Comparison of ENCODE assay signal across 8 cellular contexts in the genomic region with DNA sequence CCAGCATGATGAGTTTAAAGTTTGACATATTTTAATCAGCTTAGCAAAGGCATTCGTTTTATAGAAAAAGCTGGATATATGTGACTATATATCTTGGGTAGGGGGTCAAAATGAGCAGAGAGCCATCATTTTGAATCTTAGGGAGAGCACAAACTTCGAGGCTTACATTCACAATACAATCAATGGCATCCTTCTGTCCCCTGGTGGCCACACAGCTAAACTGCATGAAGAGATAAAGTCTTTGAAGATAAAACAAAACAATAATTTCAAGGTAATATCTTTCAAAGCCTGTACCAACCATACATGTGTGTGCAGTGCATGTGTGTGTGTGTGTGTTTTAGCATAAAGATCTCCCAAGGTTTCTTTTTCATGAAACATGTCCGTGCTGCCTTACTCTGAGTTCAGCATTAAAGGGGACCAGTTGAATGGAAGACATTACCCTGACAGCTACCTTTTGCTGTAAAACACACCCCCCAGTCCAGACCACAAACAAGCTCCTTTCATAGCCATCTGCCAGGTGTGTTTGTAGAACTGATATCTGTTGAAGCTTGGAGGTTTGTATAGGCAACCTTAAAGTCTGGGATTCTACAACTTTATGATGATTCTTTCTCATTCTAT. TPM values are rescaled to one million over a fixed set of nuclear protein-coding genes. Genes with fewer than 3 reads are reported as not detected.
A peak's percentile ranks its signal among the peaks of the same experiment; 100 is the strongest.
DNase-seq lines count a peak whose midpoint lies in the region; ATAC-seq and TF ChIP-seq lines count a peak whose summit lies in the region.

No MANE protein-coding gene starts in this region.

- H3K9me3 ChIP-seq in BE2C (no peaks in the 10 kb centered on the region), breast epithelium (no peaks in the 10 kb centered on the region), right lobe of liver (no peaks in the 10 kb centered on the region), MG63 (no peaks in the 10 kb centered on the region)

- WGBS in right lobe of liver (ENCODE audit: insufficient coverage, low coverage, low lambda C conversion rate, missing lambda C conversion rate) = 4% methylated on average over 3 of the region's 3 CpGs

- no peaks in the 10 kb centered on the region for H3K9me3 Mint-ChIP-seq in stimulated activated naive B cell treated with anti-CD40 and anti-IgM and Interleukin-4, amounts not matched to agents 10 μg/mL and 1 μg/mL and 100 μg/mL, for 72 hours

- H3K27ac Mint-ChIP-seq in stimulated activated naive B cell treated with anti-CD40 and anti-IgM and Interleukin-4, amounts not matched to agents 10 μg/mL and 1 μg/mL and 100 μg/mL, for 72 hours = no peak overlapping the region

- H3K4me3 ChIP-seq in BE2C (ENCODE audit: low read depth, low read length) = no peak overlapping the region
- H3K4me3 ChIP-seq in breast epithelium = no peak overlapping the region
- no peak overlapping the region for H3K4me3 ChIP-seq in right lobe of liver
- H3K4me3 ChIP-seq in MG63 = no peak overlapping the region

- DNase-seq in BE2C (peak; percentile 26), HT-29 (ENCODE audit: low spot score) (peak; percentile 59), T follicular helper cell (ENCODE audit: low read depth) (peak; percentile 45), breast epithelium (ENCODE audit: low spot score in 2 of 2) (peak in 1 of 2 donors; percentile 30), right lobe of liver (peak in 1 of 3 donors; percentile 46), MG63 (no peak)
- DNase-seq in stimulated activated naive B cell treated with anti-CD40 and anti-IgM and Interleukin-4, amounts not matched to agents 10 μg/mL and 1 μg/mL and 100 μg/mL, for 72 hours = peak; percentile 46

- H3K4me1 ChIP-seq in BE2C (no peaks in the 10 kb centered on the region), breast epithelium (no peaks in the 10 kb centered on the region), right lobe of liver (peaks cover 0 to 10% (median 0%) of the 10 kb centered on the region in 4 donors)

- H3K27ac ChIP-seq in breast epithelium (no peak overlapping the region), right lobe of liver (peak overlapping the region in 1 of 3 donors; percentile 4)

- H3K4me1 Mint-ChIP-seq in stimulated activated naive B cell treated with anti-CD40 and anti-IgM and Interleukin-4, amounts not matched to agents 10 μg/mL and 1 μg/mL and 100 μg/mL, for 72 hours = peaks cover 24 to 46% of the 10 kb centered on the region in 2 donors

- TF ChIP-seq CTCF in BE2C (IDR thresholded peaks at IDR 0.05; ENCODE audit: low read depth, low read length) (peak; percentile 84), breast epithelium (IDR thresholded peaks at IDR 0.05) (peak; percentile 67 to 83 (median 75)), right lobe of liver (IDR thresholded peaks at IDR 0.05) (peak; percentile 82 to 96 (median 89))

- intact Hi-C loops in breast epithelium (cut with DNase I; ENCODE audit: low total_unique reads) = no loop called here
- intact Hi-C loops in right lobe of liver (cut with DNase I) = no loop called here

- H3K27me3 Mint-ChIP-seq in stimulated activated naive B cell treated with anti-CD40 and anti-IgM and Interleukin-4, amounts not matched to agents 10 μg/mL and 1 μg/mL and 100 μg/mL, for 72 hours = peaks cover 0 to 12% of the 10 kb centered on the region in 2 donors

- ATAC-seq in GM18499 (IDR thresholded peaks at IDR 0.05; ENCODE audit: insufficient read depth, unreplicated experiment) = peak; percentile 76
- peak; percentile 79 to 92 (median 88) for ATAC-seq in right lobe of liver
- ATAC-seq in stimulated activated naive B cell treated with anti-CD40 and anti-IgM and Interleukin-4, amounts not matched to agents 10 μg/mL and 1 μg/mL and 100 μg/mL, for 72 hours (replicated peaks) = peak; percentile 64 to 82

- H3K36me3 Mint-ChIP-seq in stimulated activated naive B cell treated with anti-CD40 and anti-IgM and Interleukin-4, amounts not matched to agents 10 μg/mL and 1 μg/mL and 100 μg/mL, for 72 hours = peaks cover 0 to 3% of the 10 kb centered on the region in 2 donors

- no peak for TF ChIP-seq POLR2A in breast epithelium (IDR thresholded peaks at IDR 0.05)
- TF ChIP-seq POLR2A in right lobe of liver (IDR thresholded peaks at IDR 0.05) = no peak

- no peak overlapping the region for H3K4me3 Mint-ChIP-seq in stimulated activated naive B cell treated with anti-CD40 and anti-IgM and Interleukin-4, amounts not matched to agents 10 μg/mL and 1 μg/mL and 100 μg/mL, for 72 hours

- H3K27me3 ChIP-seq in BE2C = no peaks in the 10 kb centered on the region
- H3K27me3 ChIP-seq in breast epithelium = peaks cover 0 to 12% of the 10 kb centered on the region in 2 donors
- no peaks in the 10 kb centered on the region for H3K27me3 ChIP-seq in right lobe of liver
- H3K27me3 ChIP-seq in MG63 = no peaks in the 10 kb centered on the region

- H3K36me3 ChIP-seq in BE2C = no peaks in the 10 kb centered on the region
- no peaks in the 10 kb centered on the region for H3K36me3 ChIP-seq in breast epithelium
- no peaks in the 10 kb centered on the region for H3K36me3 ChIP-seq in right lobe of liver
- H3K36me3 ChIP-seq in MG63 = no peaks in the 10 kb centered on the region

RNA-seq across cellular contexts. Expression of a gene that starts 22.0 kb away (rescaled TPM):
- 13.6 TPM for polyA plus RNA-seq in BE2C (2012; ENCODE audit: insufficient read depth, insufficient read length, low read depth)
- total RNA-seq in HT-29 (2014; rRNA removed; shearing (Covaris generic)) = 20.1 and 23.9 TPM in 2 replicates
- total RNA-seq in breast epithelium (10 to 100 TPM; 37.0 to 40.0 (median 37.5) TPM), right lobe of liver (10 to 100 TPM; 13.1 to 24.4 (median 17.7) TPM)
- total RNA-seq in MG63 (2014; rRNA removed; shearing (Covaris generic); ENCODE audit: low replicate concordance) = 22.4 and 34.2 TPM in 2 replicates

RNA-seq across cellular contexts. Expression of a gene that starts 45.5 kb away (rescaled TPM):
- not detected for polyA plus RNA-seq in BE2C (2012; ENCODE audit: insufficient read depth, insufficient read length, low read depth)
- total RNA-seq in HT-29 (2014; rRNA removed; shearing (Covaris generic)) = 0.34 and 0.58 TPM in 2 replicates
- total RNA-seq in breast epithelium (10 to 100 TPM; 13.1 to 25.5 (median 23.5) TPM), right lobe of liver (10 to 100 TPM in 3 of 6 experiments, 1 to 10 TPM in 3; 5.7 to 39.4 (median 10.0) TPM)
- total RNA-seq in MG63 (2014; rRNA removed; shearing (Covaris generic); ENCODE audit: low replicate concordance) = 0.20 TPM in 1 of 2 replicates, not detected in the other
